ENCODE assay signal across 8 cellular contexts in genomic region chr21:7753380-7753877, GRCh38.
DNase-seq lines count a peak whose midpoint lies in the region; ATAC-seq lines count a peak whose summit lies in the region.
"Not testable (repeated sequence)": the region's sequence is repeated elsewhere in the genome, so short reads cannot be mapped to it uniquely, and the experiment has no call there.

No MANE protein-coding gene starts in this region.

- DNase-seq in activated CD8-positive, alpha-beta memory T cell treated with anti-CD3 and anti-CD28 coated beads, Interleukin-2, amount 50 U/mL, for 48 hours, result peak; percentile 52
- DNase-seq in left lobe of liver (ENCODE audit: low spot score), result not testable (repeated sequence)

- H3K36me3 Mint-ChIP-seq in stimulated activated naive CD8-positive, alpha-beta T cell treated with anti-CD3 and anti-CD28 coated beads, Interleukin-15, Interleukin-2, amounts not matched to agents 100 ng/mL and 50 ng/mL, for 24 hours (ENCODE audit: low read depth), result not testable (repeated sequence)

- ATAC-seq in GM18519 (IDR thresholded peaks at IDR 0.05; ENCODE audit: low FRiP score, unreplicated experiment) (peak; percentile 70), GM19463 (IDR thresholded peaks at IDR 0.05; ENCODE audit: unreplicated experiment) (peak; percentile 97), HG02571 (IDR thresholded peaks at IDR 0.05; ENCODE audit: unreplicated experiment) (peak; percentile 98), HG03060 (IDR thresholded peaks at IDR 0.05; ENCODE audit: low read depth, unreplicated experiment) (peak; percentile 94), HG03571 (IDR thresholded peaks at IDR 0.05; ENCODE audit: unreplicated experiment) (peak; percentile 89), left lobe of liver (peak; percentile 49)

- not testable (repeated sequence) for H3K4me1 Mint-ChIP-seq in stimulated activated naive CD8-positive, alpha-beta T cell treated with anti-CD3 and anti-CD28 coated beads, Interleukin-15, Interleukin-2, amounts not matched to agents 100 ng/mL and 50 ng/mL, for 24 hours (ENCODE audit: low read depth)

- peak overlapping the region; percentile 52 for H3K27ac Mint-ChIP-seq in stimulated activated naive CD8-positive, alpha-beta T cell treated with anti-CD3 and anti-CD28 coated beads, Interleukin-15, Interleukin-2, amounts not matched to agents 100 ng/mL and 50 ng/mL, for 24 hours

- H3K9me3 Mint-ChIP-seq in stimulated activated naive CD8-positive, alpha-beta T cell treated with anti-CD3 and anti-CD28 coated beads, Interleukin-15, Interleukin-2, amounts not matched to agents 100 ng/mL and 50 ng/mL, for 24 hours, result not testable (repeated sequence)

- not testable (repeated sequence) for H3K27me3 Mint-ChIP-seq in stimulated activated naive CD8-positive, alpha-beta T cell treated with anti-CD3 and anti-CD28 coated beads, Interleukin-15, Interleukin-2, amounts not matched to agents 100 ng/mL and 50 ng/mL, for 24 hours

- H3K4me3 Mint-ChIP-seq in stimulated activated naive CD8-positive, alpha-beta T cell treated with anti-CD3 and anti-CD28 coated beads, Interleukin-15, Interleukin-2, amounts not matched to agents 100 ng/mL and 50 ng/mL, for 24 hours, result not testable (repeated sequence)
